ENCODE assay signal across 21 cellular contexts in the genomic region with DNA sequence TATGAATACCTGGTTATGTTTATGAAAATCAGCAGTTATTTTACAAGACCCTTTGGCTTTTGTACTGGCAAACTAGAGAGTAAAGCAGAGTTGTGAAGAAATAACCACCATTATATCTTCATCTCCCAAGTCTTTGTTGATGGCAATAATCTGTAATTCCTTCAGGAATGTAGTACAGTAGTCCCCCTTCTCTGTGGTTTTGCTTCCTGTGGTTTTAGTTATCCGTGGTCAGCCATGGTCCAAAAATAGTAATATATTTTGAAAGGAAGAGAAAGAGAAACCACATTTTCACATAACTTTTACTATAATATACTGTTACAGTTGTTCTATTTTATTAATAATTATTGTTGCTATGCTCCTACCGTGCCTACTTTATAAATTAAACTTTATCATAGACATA. TPM values are rescaled to one million over a fixed set of nuclear protein-coding genes. Genes with fewer than 3 reads are reported as not detected.
A peak's percentile ranks its signal among the peaks of the same experiment; 100 is the strongest.
DNase-seq lines count a peak whose midpoint lies in the region; ATAC-seq and TF ChIP-seq lines count a peak whose summit lies in the region.
"Had no signal": no experiment of that assay in that cellular context is flagged by ENCODE, and none has a peak within 500 bp of the region (broad histone marks: within the 10 kb centered on the region; RNA-seq: fewer than 3 reads in every experiment).

No MANE protein-coding gene starts in this region.

- no peak for TF ChIP-seq CTCF in AG09309 (IDR thresholded peaks at IDR 0.05; ENCODE audit: control insufficient read depth, insufficient read depth, low read depth, low read length, missing control alignments)
- TF ChIP-seq CTCF in astrocyte of the spinal cord (IDR thresholded peaks at IDR 0.05; ENCODE audit: low read depth, low read length), result no peak
- TF ChIP-seq CTCF in PC-3 (conservative IDR thresholded peaks at IDR 0.05; ENCODE audit: low read depth, low read length), result no peak
- no peak for TF ChIP-seq CTCF in colonic mucosa (IDR thresholded peaks at IDR 0.05)

- ATAC-seq in PC-3, result no peak
- ATAC-seq: activated CD4-positive, CD25-positive, alpha-beta regulatory T cell treated with anti-CD3 and anti-CD28 coated beads, Interleukin-2, amount 50 U/mL, for 24 hours; right lobe of liver; stimulated activated effector memory CD8-positive, alpha-beta T cell treated with anti-CD3 and anti-CD28 coated beads, Interleukin-12 subunit alpha, Interleukin-12 subunit beta, amount 100 ng/mL, for 72 hours had no signal

- no peak overlapping the region for H3K9ac ChIP-seq in PC-3 (ENCODE audit: low read length)
- H3K9ac ChIP-seq in colonic mucosa (ENCODE audit: low read depth in 2 of 2, low read length in 2 of 2), result no peak overlapping the region

- H3K4me3 ChIP-seq in AG09309 (ENCODE audit: control insufficient read depth, low read depth, low read length) (no peak overlapping the region), astrocyte of the spinal cord (ENCODE audit: low read depth, low read length) (no peak overlapping the region), PC-3 (ENCODE audit: low read length) (no peak overlapping the region), colonic mucosa (no peak overlapping the region)
- H3K4me3 ChIP-seq: Peyer's patch, right lobe of liver had no signal

- intact Hi-C loops in PC-3 (cut with micrococcal nuclease) (no loop called here), colonic mucosa (cut with DNase I) (no loop called here)

- H3K27ac ChIP-seq in PC-3 (ENCODE audit: low read length) (no peak overlapping the region), colonic mucosa (no peak overlapping the region)
- H3K27ac ChIP-seq: Peyer's patch, right lobe of liver had no signal

- H2AFZ ChIP-seq in PC-3 (ENCODE audit: low read length), result no peak overlapping the region

- POLR2A ChIA-PET in PC-3 (lab: Charles Lee; ENCODE audit: unreplicated experiment), result no interaction called here

- H3K36me3 ChIP-seq in PC-3 (ENCODE audit: low read depth, low read length) (no peaks in the 10 kb centered on the region), colonic mucosa (no peaks in the 10 kb centered on the region)
- H3K36me3 ChIP-seq: Peyer's patch, right lobe of liver had no signal

- no peaks in the 10 kb centered on the region for H3K9me3 ChIP-seq in PC-3 (ENCODE audit: low read length)
- no peaks in the 10 kb centered on the region for H3K9me3 ChIP-seq in colonic mucosa
- H3K9me3 ChIP-seq: Peyer's patch, right lobe of liver had no signal

- peak; percentile 59 for DNase-seq in AG09309 (ENCODE audit: low read depth)
- peak; percentile 77 for DNase-seq in LHCN-M2 (ENCODE audit: low read depth)
- DNase-seq in astrocyte of the spinal cord (ENCODE audit: low read depth, low spot score), result peak; percentile 77
- DNase-seq in myocyte (ENCODE audit: low read depth), result peak; percentile 73
- no peak for DNase-seq in PC-3
- DNase-seq in SIG-M5 (lab: John Stamatoyannopoulos, UW), result no peak
- DNase-seq in colonic mucosa, result no peak
- DNase-seq in D341Med (ENCODE audit: low spot score), result no peak
- DNase-seq: activated CD8-positive, alpha-beta memory T cell treated with anti-CD3 and anti-CD28 coated beads, Interleukin-2, amount 50 U/mL, for 48 hours; activated naive CD4-positive, alpha-beta T cell treated with anti-CD3 and anti-CD28 coated beads for 36 hours; caudate nucleus; DND-41; mesendoderm; NCI-H1694; NCI-H510A; Peyer's patch; right lobe of liver; T-helper 1 cell; trophoblast cell had no signal

- in situ Hi-C loops in astrocyte of the spinal cord (cut with HindIII; ENCODE audit: low sequenced_read_pairs), result no loop called here

- H3K79me2 ChIP-seq in PC-3 (ENCODE audit: low read length), result no peaks in the 10 kb centered on the region

- BruUV-seq in PC-3 (replicated peaks; lab: Mats Ljungman, UMichigan), result no TSS peak

- H3K4me2 ChIP-seq in PC-3 (ENCODE audit: low read length), result no peak overlapping the region

- H3F3A ChIP-seq in PC-3 (ENCODE audit: low read length, unreplicated experiment), result no peaks in the 10 kb centered on the region

- H4K20me1 ChIP-seq in PC-3 (ENCODE audit: low read length), result no peaks in the 10 kb centered on the region

- CTCF ChIA-PET in PC-3 (lab: Charles Lee), result no interaction called here

- H3K27me3 ChIP-seq in PC-3 (ENCODE audit: low read length) (no peaks in the 10 kb centered on the region), colonic mucosa (no peaks in the 10 kb centered on the region)
- H3K27me3 ChIP-seq: Peyer's patch, right lobe of liver had no signal

- no peaks in the 10 kb centered on the region for H3K9me2 ChIP-seq in PC-3 (replicated peaks; ENCODE audit: low read length)

- H3K4me1 ChIP-seq in PC-3 (ENCODE audit: insufficient read depth, low read length) (no peaks in the 10 kb centered on the region), colonic mucosa (no peaks in the 10 kb centered on the region)
- H3K4me1 ChIP-seq: Peyer's patch, right lobe of liver had no signal

RNA-seq across cellular contexts. Expression of gene BANK1, which starts 27.8 kb away (rescaled TPM):
- total RNA-seq in LHCN-M2 (2014; rRNA removed) (0.06 TPM in 1 of 2 replicates, not detected in the other), myocyte (0.21 and 0.47 TPM in 2 replicates), PC-3 (2014; rRNA removed) (1.5 and 1.8 TPM in 2 replicates), colonic mucosa (1 to 10 TPM in 1 of 2 donors, under 1 TPM in 1; 0.82 to 1.2 TPM)
- polyA plus RNA-seq in LHCN-M2 (2012), result 0.78 TPM
- polyA plus RNA-seq in myocyte (2012), result 0.98 TPM

Comparison
In these comparisons a context has a peak if more than half of its experiments do, and no peak if none do; other contexts are left out.
1. DNase-seq: peak in AG09309 (single experiment), LHCN-M2 (single experiment), astrocyte of the spinal cord (single experiment) and myocyte (single experiment); none in PC-3 (single experiment), SIG-M5 (single experiment), colonic mucosa (single experiment) and D341Med (single experiment).